ENCODE assay signal across 1 cellular context in genomic region chr11:46346886-46347636, GRCh38.
TF ChIP-seq lines count a peak whose summit lies in the region.

A gene with protein sequence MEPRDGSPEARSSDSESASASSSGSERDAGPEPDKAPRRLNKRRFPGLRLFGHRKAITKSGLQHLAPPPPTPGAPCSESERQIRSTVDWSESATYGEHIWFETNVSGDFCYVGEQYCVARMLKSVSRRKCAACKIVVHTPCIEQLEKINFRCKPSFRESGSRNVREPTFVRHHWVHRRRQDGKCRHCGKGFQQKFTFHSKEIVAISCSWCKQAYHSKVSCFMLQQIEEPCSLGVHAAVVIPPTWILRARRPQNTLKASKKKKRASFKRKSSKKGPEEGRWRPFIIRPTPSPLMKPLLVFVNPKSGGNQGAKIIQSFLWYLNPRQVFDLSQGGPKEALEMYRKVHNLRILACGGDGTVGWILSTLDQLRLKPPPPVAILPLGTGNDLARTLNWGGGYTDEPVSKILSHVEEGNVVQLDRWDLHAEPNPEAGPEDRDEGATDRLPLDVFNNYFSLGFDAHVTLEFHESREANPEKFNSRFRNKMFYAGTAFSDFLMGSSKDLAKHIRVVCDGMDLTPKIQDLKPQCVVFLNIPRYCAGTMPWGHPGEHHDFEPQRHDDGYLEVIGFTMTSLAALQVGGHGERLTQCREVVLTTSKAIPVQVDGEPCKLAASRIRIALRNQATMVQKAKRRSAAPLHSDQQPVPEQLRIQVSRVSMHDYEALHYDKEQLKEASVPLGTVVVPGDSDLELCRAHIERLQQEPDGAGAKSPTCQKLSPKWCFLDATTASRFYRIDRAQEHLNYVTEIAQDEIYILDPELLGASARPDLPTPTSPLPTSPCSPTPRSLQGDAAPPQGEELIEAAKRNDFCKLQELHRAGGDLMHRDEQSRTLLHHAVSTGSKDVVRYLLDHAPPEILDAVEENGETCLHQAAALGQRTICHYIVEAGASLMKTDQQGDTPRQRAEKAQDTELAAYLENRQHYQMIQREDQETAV (plus strand): TSS chr11:46347463. CDS start chr11:46347660, 197 bp downstream.

TF ChIP-seq in WTC11, 78 proteins besides CTCF, POLR2A, EP300 and RAD21 (continued from another document):
- no peak for TF ChIP-seq ZNF281 (CRISPR knock-in tag; IDR thresholded peaks at IDR 0.05)
- TF ChIP-seq ELF4 (CRISPR knock-in tag; IDR thresholded peaks at IDR 0.05; ENCODE audit: low read depth) = no peak
- no peak for TF ChIP-seq FOXK1 (CRISPR knock-in tag; IDR thresholded peaks at IDR 0.05)
- TF ChIP-seq NFYB (CRISPR knock-in tag; conservative IDR thresholded peaks at IDR 0.05; ENCODE audit: low read depth) = no peak
- no peak for TF ChIP-seq ZNF396 (CRISPR knock-in tag; IDR thresholded peaks at IDR 0.05; ENCODE audit: borderline replicate concordance)
- TF ChIP-seq, protein P1, sequence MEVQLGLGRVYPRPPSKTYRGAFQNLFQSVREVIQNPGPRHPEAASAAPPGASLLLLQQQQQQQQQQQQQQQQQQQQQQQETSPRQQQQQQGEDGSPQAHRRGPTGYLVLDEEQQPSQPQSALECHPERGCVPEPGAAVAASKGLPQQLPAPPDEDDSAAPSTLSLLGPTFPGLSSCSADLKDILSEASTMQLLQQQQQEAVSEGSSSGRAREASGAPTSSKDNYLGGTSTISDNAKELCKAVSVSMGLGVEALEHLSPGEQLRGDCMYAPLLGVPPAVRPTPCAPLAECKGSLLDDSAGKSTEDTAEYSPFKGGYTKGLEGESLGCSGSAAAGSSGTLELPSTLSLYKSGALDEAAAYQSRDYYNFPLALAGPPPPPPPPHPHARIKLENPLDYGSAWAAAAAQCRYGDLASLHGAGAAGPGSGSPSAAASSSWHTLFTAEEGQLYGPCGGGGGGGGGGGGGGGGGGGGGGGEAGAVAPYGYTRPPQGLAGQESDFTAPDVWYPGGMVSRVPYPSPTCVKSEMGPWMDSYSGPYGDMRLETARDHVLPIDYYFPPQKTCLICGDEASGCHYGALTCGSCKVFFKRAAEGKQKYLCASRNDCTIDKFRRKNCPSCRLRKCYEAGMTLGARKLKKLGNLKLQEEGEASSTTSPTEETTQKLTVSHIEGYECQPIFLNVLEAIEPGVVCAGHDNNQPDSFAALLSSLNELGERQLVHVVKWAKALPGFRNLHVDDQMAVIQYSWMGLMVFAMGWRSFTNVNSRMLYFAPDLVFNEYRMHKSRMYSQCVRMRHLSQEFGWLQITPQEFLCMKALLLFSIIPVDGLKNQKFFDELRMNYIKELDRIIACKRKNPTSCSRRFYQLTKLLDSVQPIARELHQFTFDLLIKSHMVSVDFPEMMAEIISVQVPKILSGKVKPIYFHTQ (CRISPR knock-in tag; IDR thresholded peaks at IDR 0.05) = no peak
- TF ChIP-seq CREM (CRISPR knock-in tag; IDR thresholded peaks at IDR 0.05) = peak; percentile 48; the same call in 1 of the 2 replicates
- no peak for TF ChIP-seq HMGA2 (CRISPR knock-in tag; IDR thresholded peaks at IDR 0.05)
- TF ChIP-seq SP1 (CRISPR knock-in tag; conservative IDR thresholded peaks at IDR 0.05) = peak; percentile 98
- no peak for TF ChIP-seq ZNF416 (CRISPR knock-in tag; IDR thresholded peaks at IDR 0.05)
- TF ChIP-seq GABPB1 (CRISPR knock-in tag; IDR thresholded peaks at IDR 0.05) = no peak
- no peak for TF ChIP-seq ZNF423 (CRISPR knock-in tag; IDR thresholded peaks at IDR 0.05)
- no peak for TF ChIP-seq NR3C1 (CRISPR knock-in tag; conservative IDR thresholded peaks at IDR 0.05; ENCODE audit: low read depth)
- no peak for TF ChIP-seq NFATC4 (CRISPR knock-in tag; IDR thresholded peaks at IDR 0.05)
- no peak for TF ChIP-seq NFE2L1 (CRISPR knock-in tag; IDR thresholded peaks at IDR 0.05)
- TF ChIP-seq, protein P2, sequence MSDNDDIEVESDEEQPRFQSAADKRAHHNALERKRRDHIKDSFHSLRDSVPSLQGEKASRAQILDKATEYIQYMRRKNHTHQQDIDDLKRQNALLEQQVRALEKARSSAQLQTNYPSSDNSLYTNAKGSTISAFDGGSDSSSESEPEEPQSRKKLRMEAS (CRISPR knock-in tag; IDR thresholded peaks at IDR 0.05) = no peak
- TF ChIP-seq USF2 (CRISPR knock-in tag; IDR thresholded peaks at IDR 0.05) = no peak
- TF ChIP-seq, protein P3, sequence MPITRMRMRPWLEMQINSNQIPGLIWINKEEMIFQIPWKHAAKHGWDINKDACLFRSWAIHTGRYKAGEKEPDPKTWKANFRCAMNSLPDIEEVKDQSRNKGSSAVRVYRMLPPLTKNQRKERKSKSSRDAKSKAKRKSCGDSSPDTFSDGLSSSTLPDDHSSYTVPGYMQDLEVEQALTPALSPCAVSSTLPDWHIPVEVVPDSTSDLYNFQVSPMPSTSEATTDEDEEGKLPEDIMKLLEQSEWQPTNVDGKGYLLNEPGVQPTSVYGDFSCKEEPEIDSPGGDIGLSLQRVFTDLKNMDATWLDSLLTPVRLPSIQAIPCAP (CRISPR knock-in tag; IDR thresholded peaks at IDR 0.05) = no peak
- TF ChIP-seq HMGXB4 (CRISPR knock-in tag; IDR thresholded peaks at IDR 0.05) = no peak
- no peak for TF ChIP-seq PREB (CRISPR knock-in tag; IDR thresholded peaks at IDR 0.05; ENCODE audit: borderline replicate concordance)
- TF ChIP-seq IRF2 (CRISPR knock-in tag; IDR thresholded peaks at IDR 0.05; ENCODE audit: borderline replicate concordance, low read depth) = no peak
- TF ChIP-seq KAT7 (CRISPR knock-in tag; IDR thresholded peaks at IDR 0.05; ENCODE audit: borderline replicate concordance) = peak; percentile 67; the same call in 1 of the 2 replicates
- TF ChIP-seq ZNF121 (CRISPR knock-in tag; IDR thresholded peaks at IDR 0.05) = no peak
- 0 out of 2 replicates have a peak, but pooled peaks have one; percentile 45 for TF ChIP-seq FOXP1 (CRISPR knock-in tag; IDR thresholded peaks at IDR 0.05; ENCODE audit: borderline replicate concordance)
- TF ChIP-seq RORB (CRISPR knock-in tag; IDR thresholded peaks at IDR 0.05) = no peak
- TF ChIP-seq E2F5 (CRISPR knock-in tag; IDR thresholded peaks at IDR 0.05) = no peak
- no peak for TF ChIP-seq MYBL2 (CRISPR knock-in tag; IDR thresholded peaks at IDR 0.05)
- TF ChIP-seq CDX4 (CRISPR knock-in tag; IDR thresholded peaks at IDR 0.05; ENCODE audit: borderline replicate concordance) = no peak
